In genomic region chr6:37239950-37240713, GRCh38 we compare ENCODE assay signal across 8 cellular contexts. TPM values are rescaled to one million over a fixed set of nuclear protein-coding genes. Genes with fewer than 3 reads are reported as not detected.
DNase-seq lines count a peak whose midpoint lies in the region; ATAC-seq, FAIRE-seq and TF ChIP-seq lines count a peak whose summit lies in the region.

No MANE protein-coding gene starts in this region.

- no peaks in the 10 kb centered on the region for H3K9me3 ChIP-seq in upper lobe of right lung

- H3K4me3 ChIP-seq in upper lobe of right lung: no peak overlapping the region

- TF ChIP-seq CTCF in upper lobe of right lung (IDR thresholded peaks at IDR 0.05) (no peak), D721Med (IDR thresholded peaks at IDR 0.05; ENCODE audit: insufficient read depth, missing control alignments) (no peak)

- DNase-seq in GM04503 (ENCODE audit: low read depth): peak; percentile 89
- peak; percentile 90 for DNase-seq in RPMI7951 (ENCODE audit: low read depth)
- DNase-seq in activated effector memory CD4-positive, alpha-beta T cell treated with anti-CD3 and anti-CD28 coated beads, Interleukin-2, amount 50 U/mL, for 16 hours: peak; percentile 90
- DNase-seq in glomerular visceral epithelial cell (ENCODE audit: extremely low spot score): peak; percentile 98
- DNase-seq in putamen (ENCODE audit: low spot score): peak; percentile 50
- peak; percentile 78 for DNase-seq in upper lobe of right lung
- DNase-seq in D721Med (ENCODE audit: insufficient read length, low spot score): no peak

- H3K4me1 ChIP-seq in upper lobe of right lung: peaks cover 39% of the 10 kb centered on the region

- H3K27ac ChIP-seq in upper lobe of right lung: no peak overlapping the region

- intact Hi-C loops in upper lobe of right lung (cut with DNase I): no loop called here

- ATAC-seq in HG03439 (IDR thresholded peaks at IDR 0.05; ENCODE audit: unreplicated experiment): peak; percentile 65
- ATAC-seq in upper lobe of right lung: peak; percentile 50

- no peak for FAIRE-seq in D721Med (lab: Jason Lieb, UNC)

- H3K36me3 ChIP-seq in upper lobe of right lung: no peaks in the 10 kb centered on the region

- H3K27me3 ChIP-seq in upper lobe of right lung: no peaks in the 10 kb centered on the region

RNA-seq across cellular contexts. Expression of gene TBC1D22B, which starts 17.4 kb away (rescaled TPM):
- 5.5 and 5.9 TPM in 2 replicates for total RNA-seq in RPMI7951 (2014; rRNA removed; shearing (Covaris generic))
- total RNA-seq in upper lobe of right lung: 12.4 TPM

RNA-seq across cellular contexts. Expression of gene TMEM217, which starts 17.8 kb away (rescaled TPM):
- total RNA-seq in RPMI7951 (2014; rRNA removed; shearing (Covaris generic)): 0.78 and 0.84 TPM in 2 replicates
- 1.8 TPM for total RNA-seq in upper lobe of right lung
